22 cellular contexts compared by ENCODE assay signal in genomic region chr6:156878688-156879087, GRCh38.
DNase-seq lines count a peak whose midpoint lies in the region; ATAC-seq, FAIRE-seq and TF ChIP-seq lines count a peak whose summit lies in the region.
"Had no signal": no experiment of that assay in that cellular context is flagged by ENCODE, and none has a peak within 500 bp of the region (broad histone marks: within the 10 kb centered on the region; RNA-seq: fewer than 3 reads in every experiment).

No MANE protein-coding gene starts in this region.

- H4K20me1 ChIP-seq in Karpas-422 (ENCODE audit: insufficient read depth, low read depth, low read length) = no peaks in the 10 kb centered on the region; the same call in 1 of the 2 replicates
- H4K20me1 ChIP-seq in H1 (replicated peaks in 1 of 2; ENCODE audit: control insufficient read depth in 1 of 2, insufficient read depth in 2 of 2, low read length in 2 of 2) = peaks cover 14 to 15% of the 10 kb centered on the region in 2 experiments
- H4K20me1 ChIP-seq in neural progenitor cell (ENCODE audit: low read depth) = peaks cover 84% of the 10 kb centered on the region

- no peak overlapping the region for H3K4me3 Mint-ChIP-seq in neural progenitor cell

- FAIRE-seq in H1 (lab: Jason Lieb, UNC) = no peak
- FAIRE-seq: GM12892, GM19239, H54 had no signal

- no peak overlapping the region for H4K5ac ChIP-seq in H1 (ENCODE audit: insufficient read length, low read depth, low read length)

- no peak overlapping the region for H2BK5ac ChIP-seq in H1 (ENCODE audit: low read depth, low read length)

- no peak overlapping the region for H3K23ac ChIP-seq in H1 (ENCODE audit: insufficient read length)

- H2BK12ac ChIP-seq in H1 (ENCODE audit: low read depth, low read length) = no peak overlapping the region

- H3K4me1 Mint-ChIP-seq in neural progenitor cell = peaks cover 22% of the 10 kb centered on the region

- H3K79me1 ChIP-seq in H1 (ENCODE audit: low read depth, low read length) = peaks cover 30% of the 10 kb centered on the region

- H3K27ac ChIP-seq in Karpas-422 (ENCODE audit: low read length) (peak overlapping the region; percentile 40; the same call in 1 of the 2 replicates), H1 (ENCODE audit: low read depth, low read length) (no peak overlapping the region), neural progenitor cell (no peak overlapping the region)

- H3K9ac ChIP-seq in Karpas-422 (ENCODE audit: low read length) (no peak overlapping the region), H1 (replicated peaks in 1 of 4; ENCODE audit: extremely low read depth in 1 of 4, low read depth in 3 of 4, low read length in 3 of 4) (no peak overlapping the region), neural progenitor cell (no peak overlapping the region)
- H3K9ac ChIP-seq: SK-N-SH had no signal

- H3K27ac Mint-ChIP-seq in neural progenitor cell = peak overlapping the region; percentile 8

- H3K18ac ChIP-seq in H1 (ENCODE audit: extremely low read depth, low read length) = no peak overlapping the region

- no peak for TF ChIP-seq CTCF in H1 (IDR thresholded peaks at IDR 0.05; ENCODE audit: control extremely low read depth in 1 of 3, insufficient read depth in 1 of 3, low read depth in 1 of 3, low read length in 3 of 3)
- TF ChIP-seq CTCF in neural progenitor cell (IDR thresholded peaks at IDR 0.05) = no peak

- no peaks in the 10 kb centered on the region for H3K9me3 Mint-ChIP-seq in neural progenitor cell

- no peak overlapping the region for H2BK15ac ChIP-seq in H1 (ENCODE audit: low read length)

- H3K23me2 ChIP-seq in H1 (ENCODE audit: low read depth, low read length) = 0 out of 2 replicates have a peak, but pooled peaks cover 2% of the 10 kb centered on the region

- no peak for ATAC-seq in HG02981 (IDR thresholded peaks at IDR 0.05; ENCODE audit: unreplicated experiment)
- ATAC-seq: PC-3 had no signal

- POLR2A ChIA-PET in H1 (lab: Charles Lee; ENCODE audit: partially characterized antibody) = interaction anchor here (1.0 to 1.7 kb wide), 5 partner anchors 11 to 99 kb away, joined by 3 to 5 read pairs (median 3); no protein-coding TSS in a partner anchor

- no peaks in the 10 kb centered on the region for H3K27me3 Mint-ChIP-seq in neural progenitor cell (ENCODE audit: insufficient read depth, low read depth)

- CTCF ChIA-PET in H1 (lab: Charles Lee; ENCODE audit: partially characterized antibody) = interaction anchor here (1.1 to 4.3 kb wide), 4 partner anchors 10 to 63 kb away, joined by 4 to 15 read pairs (median 8); no protein-coding TSS in a partner anchor

- H4K8ac ChIP-seq in H1 (ENCODE audit: extremely low read depth, insufficient read depth, low read length) = no peak overlapping the region

- H4K91ac ChIP-seq in H1 (replicated peaks; ENCODE audit: insufficient read length, low read length) = no peak overlapping the region

- no peak overlapping the region for H3K4ac ChIP-seq in H1 (replicated peaks; ENCODE audit: insufficient read length, low read depth, low read length)

- DNase-seq in Karpas-422 (no peak), H1 (ENCODE audit: low read depth in 1 of 2, low spot score in 2 of 2) (no peak), neural progenitor cell (ENCODE audit: low spot score) (no peak), HuH-7 (ENCODE audit: low spot score) (no peak)
- no peak for DNase-seq in stimulated activated CD4-positive, alpha-beta T cell treated with anti-CD3 and anti-CD28 coated beads, Interleukin-15, amount 100 ng/mL, for 24 hours
- DNase-seq in activated CD4-positive, alpha-beta T cell treated with anti-CD3 and anti-CD28 coated beads, Interleukin-2, amount 50 U/mL, for 48 hours = no peak
- DNase-seq: Calu3, DMS153, DND-41, Kasumi-1, NCI-H1105, NCI-H146, NCI-H1930, NCI-H2107, NCI-H774, PC-3, SK-N-SH, SW 1271 had no signal

- no peaks in the 10 kb centered on the region for H3K27me3 ChIP-seq in Karpas-422 (ENCODE audit: low read length)
- H3K27me3 ChIP-seq in H1 (replicated peaks in 1 of 4; ENCODE audit: control insufficient read depth in 3 of 4, extremely low read depth in 1 of 4, insufficient read depth in 3 of 4, low read length in 3 of 4) = no peaks in the 10 kb centered on the region
- no peaks in the 10 kb centered on the region for H3K27me3 ChIP-seq in neural progenitor cell

- no peak for TF ChIP-seq RAD21 in H1 (IDR thresholded peaks at IDR 0.05 in 1 of 2, conservative IDR thresholded peaks at IDR 0.05 in 1 of 2; ENCODE audit: low read depth in 2 of 2, low read length in 2 of 2)

- no peak overlapping the region for H3K56ac ChIP-seq in H1 (replicated peaks; ENCODE audit: insufficient read length, low read depth, low read length)

- H3K36me3 Mint-ChIP-seq in neural progenitor cell = peaks cover 20% of the 10 kb centered on the region

- no peak overlapping the region for H2BK120ac ChIP-seq in H1 (replicated peaks; ENCODE audit: low read depth, low read length)

- peaks cover 95% of the 10 kb centered on the region for H3K4me1 ChIP-seq in Karpas-422 (ENCODE audit: low read length)
- H3K4me1 ChIP-seq in H1 (replicated peaks in 1 of 4; ENCODE audit: control insufficient read depth in 3 of 4, insufficient read depth in 4 of 4, low read length in 3 of 4) = peaks cover 2 to 18% (median 12%) of the 10 kb centered on the region in 4 experiments; a peak in 6 of 7 replicates
- peaks cover 24% of the 10 kb centered on the region for H3K4me1 ChIP-seq in neural progenitor cell

- peak overlapping the region; percentile 56 for H2AK5ac ChIP-seq in H1 (ENCODE audit: low read depth, low read length)

- H3K79me2 ChIP-seq in Karpas-422 (ENCODE audit: low read length) = peaks cover 99% of the 10 kb centered on the region
- peaks cover 13 to 99% of the 10 kb centered on the region in 2 experiments for H3K79me2 ChIP-seq in H1 (ENCODE audit: control insufficient read depth in 1 of 2, insufficient read depth in 2 of 2, low read length in 2 of 2)
- H3K79me2 ChIP-seq in neural progenitor cell (ENCODE audit: low read depth) = peaks cover 100% of the 10 kb centered on the region

- no peak overlapping the region for H2BK20ac ChIP-seq in H1 (ENCODE audit: low read length)

- H3K36me3 ChIP-seq in Karpas-422 (ENCODE audit: insufficient read depth, low read length) = no peaks in the 10 kb centered on the region
- no peaks in the 10 kb centered on the region for H3K36me3 ChIP-seq in H1 (ENCODE audit: control insufficient read depth in 2 of 4, insufficient read depth in 4 of 4, low read length in 3 of 4)
- no peaks in the 10 kb centered on the region for H3K36me3 ChIP-seq in neural progenitor cell

- H3K14ac ChIP-seq in H1 (ENCODE audit: insufficient read length) = no peak overlapping the region

- H2AFZ ChIP-seq in Karpas-422 (ENCODE audit: low read length) = no peak overlapping the region
- no peak overlapping the region for H2AFZ ChIP-seq in H1 (ENCODE audit: low read length)
- no peak overlapping the region for H2AFZ ChIP-seq in neural progenitor cell (replicated peaks)

- H3F3A ChIP-seq in neural progenitor cell (ENCODE audit: low read depth) = peaks cover 6% of the 10 kb centered on the region

- H3K9me2 ChIP-seq in Karpas-422 (replicated peaks; ENCODE audit: insufficient read depth, low read length) = no peaks in the 10 kb centered on the region
- H3K9me2 ChIP-seq: SK-N-SH had no signal

- no peaks in the 10 kb centered on the region for H3K9me3 ChIP-seq in Karpas-422 (ENCODE audit: low read length)
- no peaks in the 10 kb centered on the region for H3K9me3 ChIP-seq in H1 (ENCODE audit: insufficient read depth in 2 of 2, low read depth in 1 of 2, low read length in 1 of 2)
- H3K9me3 ChIP-seq in neural progenitor cell (ENCODE audit: low read depth) = no peaks in the 10 kb centered on the region
- H3K9me3 ChIP-seq: SK-N-SH had no signal

- WGBS in H1 (ENCODE audit: extremely low coverage in 1 of 2, insufficient coverage in 1 of 2, insufficient read length in 1 of 2, insufficient replicate concordance in 2 of 2, low coverage in 1 of 2, low lambda C conversion rate in 2 of 2, missing lambda C conversion rate in 1 of 2), 2 experiments = 88% methylated on average over 4 of the region's 4 CpGs; no CpG with 5 or more reads in 1 of the 2 experiments

- H3K4me3 ChIP-seq in Karpas-422 (ENCODE audit: low read length) (no peak overlapping the region), H1 (ENCODE audit: extremely low read depth in 1 of 4, insufficient read depth in 2 of 4, low read depth in 3 of 4, low read length in 4 of 4) (no peak overlapping the region), neural progenitor cell (no peak overlapping the region)

- no peak for TF ChIP-seq POLR2A in H1 (IDR thresholded peaks at IDR 0.05; ENCODE audit: control extremely low read depth in 1 of 2, low read depth in 2 of 2, low read length in 2 of 2)

- H3K4me2 ChIP-seq in Karpas-422 (ENCODE audit: low read depth, low read length, poor library complexity, severe bottlenecking) (no peak overlapping the region), H1 (ENCODE audit: insufficient read depth in 1 of 2, low read depth in 2 of 2, low read length in 2 of 2) (no peak overlapping the region), neural progenitor cell (no peak overlapping the region)
- H3K4me2 ChIP-seq: SK-N-SH had no signal

- TF ChIP-seq EP300 in H1 (IDR thresholded peaks at IDR 0.05; ENCODE audit: borderline replicate concordance in 1 of 2, low read depth in 2 of 2, low read length in 2 of 2) = no peak

TF ChIP-seq in H1, 55 proteins besides CTCF, POLR2A, EP300 and RAD21 (continues in another document):
- no peak for TF ChIP-seq KDM4A (IDR thresholded peaks at IDR 0.05; ENCODE audit: low read depth, low read length, severe bottlenecking)
- TF ChIP-seq KDM5A (IDR thresholded peaks at IDR 0.05; ENCODE audit: low read length) = no peak
- TF ChIP-seq YY1 (IDR thresholded peaks at IDR 0.05; ENCODE audit: low read depth, low read length) = no peak
- TF ChIP-seq CBX8 (IDR thresholded peaks at IDR 0.05; ENCODE audit: borderline replicate concordance, low read depth, low read length) = no peak
- TF ChIP-seq E2F6 (IDR thresholded peaks at IDR 0.05) = no peak
- TF ChIP-seq RBBP5 (IDR thresholded peaks at IDR 0.05; ENCODE audit: borderline replicate concordance, low read depth, low read length) = no peak
- TF ChIP-seq, protein P1, sequence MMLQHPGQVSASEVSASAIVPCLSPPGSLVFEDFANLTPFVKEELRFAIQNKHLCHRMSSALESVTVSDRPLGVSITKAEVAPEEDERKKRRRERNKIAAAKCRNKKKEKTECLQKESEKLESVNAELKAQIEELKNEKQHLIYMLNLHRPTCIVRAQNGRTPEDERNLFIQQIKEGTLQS (IDR thresholded peaks at IDR 0.05; ENCODE audit: insufficient read depth, low read depth, low read length) = no peak
- no peak for TF ChIP-seq TCF12 (IDR thresholded peaks at IDR 0.05; ENCODE audit: low read depth, low read length)
- TF ChIP-seq NANOG (IDR thresholded peaks at IDR 0.05; ENCODE audit: insufficient read depth, low read depth, low read length, poor library complexity, severe bottlenecking) = no peak
- no peak for TF ChIP-seq CEBPB (IDR thresholded peaks at IDR 0.05; ENCODE audit: low read depth, low read length)
